ENCODE assay signal across 9 cellular contexts in genomic region chr12:78146365-78146772, GRCh38.
DNase-seq lines count a peak whose midpoint lies in the region; ATAC-seq and TF ChIP-seq lines count a peak whose summit lies in the region.
"Had no signal": no experiment of that assay in that cellular context is flagged by ENCODE, and none has a peak within 500 bp of the region (broad histone marks: within the 10 kb centered on the region; RNA-seq: fewer than 3 reads in every experiment).

No MANE protein-coding gene starts in this region.

- ATAC-seq in GM21367 (IDR thresholded peaks at IDR 0.05; ENCODE audit: unreplicated experiment): peak; percentile 84
- no peak for ATAC-seq in thoracic aorta (ENCODE audit: insufficient number of reproducible peaks, low FRiP score, low read depth)
- no peak for ATAC-seq in GM18873 (IDR thresholded peaks at IDR 0.05; ENCODE audit: low FRiP score, unreplicated experiment)

- no peaks in the 10 kb centered on the region for H3K9me3 ChIP-seq in thoracic aorta
- H3K9me3 ChIP-seq: SJSA1 had no signal

- no peak overlapping the region for H3K4me3 ChIP-seq in thoracic aorta
- H3K4me3 ChIP-seq: SJSA1 had no signal

- TF ChIP-seq CTCF in LNCAP (IDR thresholded peaks at IDR 0.05) (peak; percentile 77), thoracic aorta (IDR thresholded peaks at IDR 0.05) (peak; percentile 54)

- DNase-seq in DMS 273 (lab: John Stamatoyannopoulos, UW; ENCODE audit: unreplicated experiment) (peak; percentile 46), SK-N-DZ (ENCODE audit: low spot score) (peak; percentile 47), glomerular visceral epithelial cell (ENCODE audit: extremely low spot score) (peak; percentile 25), thoracic aorta (ENCODE audit: low spot score) (no peak), T-helper 9 cell (no peak)

- no peak overlapping the region for H3K27ac ChIP-seq in thoracic aorta
- H3K27ac ChIP-seq: SJSA1 had no signal

- H3K27me3 ChIP-seq in thoracic aorta (replicated peaks; ENCODE audit: insufficient read depth): no peaks in the 10 kb centered on the region
- H3K27me3 ChIP-seq: SJSA1 had no signal

- no peaks in the 10 kb centered on the region for H3K36me3 ChIP-seq in thoracic aorta

- no peaks in the 10 kb centered on the region for H3K4me1 ChIP-seq in thoracic aorta (ENCODE audit: control insufficient read depth in 1 of 2, low read depth in 2 of 2)
- H3K4me1 ChIP-seq: SJSA1 had no signal

Comparison
In these comparisons a context has a peak if more than half of its experiments do, and no peak if none do; other contexts are left out.
1. DNase-seq: peak in DMS 273 (single experiment), SK-N-DZ (single experiment) and glomerular visceral epithelial cell (single experiment); none in thoracic aorta (single experiment) and T-helper 9 cell (single experiment).